ENCODE assay signal across 22 cellular contexts in the genomic region with DNA sequence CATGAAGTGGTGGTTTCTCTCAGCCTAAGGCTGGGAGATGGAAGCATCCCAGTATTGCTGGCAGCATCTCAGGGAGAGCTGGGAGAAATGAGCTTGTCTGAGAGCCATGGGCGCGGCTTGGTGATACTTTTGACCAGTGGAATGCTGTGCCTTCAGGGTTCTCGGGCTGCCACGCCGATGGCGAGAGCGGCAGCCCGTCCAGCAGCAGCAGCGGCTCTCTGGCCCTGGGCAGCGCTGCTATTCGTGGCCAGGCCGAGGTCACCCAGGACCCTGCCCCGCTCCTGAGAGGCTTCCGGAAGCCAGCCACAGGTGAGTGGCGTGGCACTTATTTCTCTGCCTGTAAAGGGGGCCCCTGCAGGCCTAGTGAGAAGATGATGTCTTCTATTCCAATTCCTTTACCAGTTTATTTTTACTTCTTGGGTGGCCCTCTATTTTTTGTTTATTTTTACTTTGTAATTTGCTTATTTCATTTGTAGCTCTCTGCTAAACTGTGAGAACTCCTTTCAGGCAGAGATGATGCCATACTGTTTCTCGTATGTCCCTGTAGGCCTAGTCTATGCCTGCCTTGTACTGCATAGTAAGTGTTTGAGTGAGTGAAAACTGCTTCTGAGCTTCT.
"Had no signal": no experiment of that assay in that cellular context is flagged by ENCODE, and none has a peak within 500 bp of the region (broad histone marks: within the 10 kb centered on the region; RNA-seq: fewer than 3 reads in every experiment).

No MANE protein-coding gene starts in this region.

- DNase-seq: activated CD4-positive, alpha-beta T cell treated with anti-CD3 and anti-CD28 coated beads for 48 hours; activated CD8-positive, alpha-beta memory T cell treated with anti-CD3 and anti-CD28 coated beads, Interleukin-2, amount 50 U/mL, for 48 hours; activated naive CD4-positive, alpha-beta T cell treated with Interleukin-2 at 50 U/mL for 16 hours; activated T-cell treated with anti-CD3 and anti-CD28 coated beads, Interleukin-2, amount 50 U/mL, for 4 hours; anterior cingulate cortex; caudate nucleus; effector CD4-positive, alpha-beta T cell; foreskin keratinocyte; left colon; mesenchymal stem cell; ovary; stimulated activated CD4-positive, alpha-beta T cell treated with anti-CD3 and anti-CD28 coated beads, Interleukin-4, amount 100 ng/mL, for 4 hours; substantia nigra; thyroid gland had no signal

- H3K27me3 ChIP-seq: foreskin keratinocyte, neutrophil, ovary, thyroid gland had no signal

- H3K4me3 ChIP-seq: ovary, prostate gland, thyroid gland had no signal

- H3K4me1 ChIP-seq: foreskin keratinocyte, prostate gland, thyroid gland had no signal

- H3K9me3 Mint-ChIP-seq: activated T-cell treated with anti-CD3 and anti-CD28 coated beads, Interleukin-2, amount 50 U/mL, for 4 hours; activated T-helper 2 cell treated with anti-CD3 and anti-CD28 coated beads, Interferon-gamma antibody, Interleukin-2, Interleukin-4, amounts not matched to agents 10 μg/mL and 5 μg/mL and 100 μg/mL, durations not matched to agents 14 hours and 24 hours and 36 hours; brain; dendritic cell treated with granulocyte-macrophage colony-stimulating factor and Interleukin-4, amounts not matched to agents 40 ng/mL and 50 ng/mL, for 4 days; nephron; stimulated activated naive CD8-positive, alpha-beta T cell treated with anti-CD3 and anti-CD28 coated beads, Interleukin-15, Interleukin-2, amounts not matched to agents 100 ng/mL and 50 ng/mL, for 24 hours had no signal

- H3K4me3 Mint-ChIP-seq: activated T-cell treated with anti-CD3 and anti-CD28 coated beads, Interleukin-2, amount 50 U/mL, for 4 hours; brain; dendritic cell treated with granulocyte-macrophage colony-stimulating factor and Interleukin-4, amounts not matched to agents 40 ng/mL and 50 ng/mL, for 4 days; nephron; stimulated activated naive CD8-positive, alpha-beta T cell treated with anti-CD3 and anti-CD28 coated beads, Interleukin-15, Interleukin-2, amounts not matched to agents 100 ng/mL and 50 ng/mL, for 24 hours; T-helper 1 cell treated with Interleukin-12 subunit alpha and Interleukin-12 subunit beta and Interleukin-4 antibody, amounts not matched to agents 30 μg/mL and 1 μg/mL, for 36 hours had no signal

- H3K9me3 ChIP-seq: neutrophil, ovary, prostate gland, thyroid gland had no signal

- H3K27me3 Mint-ChIP-seq: brain; dendritic cell treated with granulocyte-macrophage colony-stimulating factor and Interleukin-4, amounts not matched to agents 40 ng/mL and 50 ng/mL, for 4 days; stimulated activated naive CD8-positive, alpha-beta T cell treated with anti-CD3 and anti-CD28 coated beads, Interleukin-15, Interleukin-2, amounts not matched to agents 100 ng/mL and 50 ng/mL, for 24 hours had no signal

- H3K36me3 ChIP-seq: ovary had no signal

- H3K27ac Mint-ChIP-seq: activated T-helper 2 cell treated with anti-CD3 and anti-CD28 coated beads, Interferon-gamma antibody, Interleukin-2, Interleukin-4, amounts not matched to agents 10 μg/mL and 5 μg/mL and 100 μg/mL, durations not matched to agents 14 hours and 24 hours and 36 hours; dendritic cell treated with granulocyte-macrophage colony-stimulating factor and Interleukin-4, amounts not matched to agents 40 ng/mL and 50 ng/mL, for 4 days; nephron; T-helper 1 cell treated with Interleukin-12 subunit alpha and Interleukin-12 subunit beta and Interleukin-4 antibody, amounts not matched to agents 30 μg/mL and 1 μg/mL, for 36 hours had no signal

- H3K27ac ChIP-seq: foreskin keratinocyte, neutrophil, ovary, prostate gland, thyroid gland had no signal

- H3K4me1 Mint-ChIP-seq: brain, nephron had no signal

- ATAC-seq: activated T-cell treated with anti-CD3 and anti-CD28 coated beads, Interleukin-2, amount 50 U/mL, for 4 hours; foreskin keratinocyte; left colon had no signal
